12 cellular contexts compared by ENCODE assay signal in the genomic region with DNA sequence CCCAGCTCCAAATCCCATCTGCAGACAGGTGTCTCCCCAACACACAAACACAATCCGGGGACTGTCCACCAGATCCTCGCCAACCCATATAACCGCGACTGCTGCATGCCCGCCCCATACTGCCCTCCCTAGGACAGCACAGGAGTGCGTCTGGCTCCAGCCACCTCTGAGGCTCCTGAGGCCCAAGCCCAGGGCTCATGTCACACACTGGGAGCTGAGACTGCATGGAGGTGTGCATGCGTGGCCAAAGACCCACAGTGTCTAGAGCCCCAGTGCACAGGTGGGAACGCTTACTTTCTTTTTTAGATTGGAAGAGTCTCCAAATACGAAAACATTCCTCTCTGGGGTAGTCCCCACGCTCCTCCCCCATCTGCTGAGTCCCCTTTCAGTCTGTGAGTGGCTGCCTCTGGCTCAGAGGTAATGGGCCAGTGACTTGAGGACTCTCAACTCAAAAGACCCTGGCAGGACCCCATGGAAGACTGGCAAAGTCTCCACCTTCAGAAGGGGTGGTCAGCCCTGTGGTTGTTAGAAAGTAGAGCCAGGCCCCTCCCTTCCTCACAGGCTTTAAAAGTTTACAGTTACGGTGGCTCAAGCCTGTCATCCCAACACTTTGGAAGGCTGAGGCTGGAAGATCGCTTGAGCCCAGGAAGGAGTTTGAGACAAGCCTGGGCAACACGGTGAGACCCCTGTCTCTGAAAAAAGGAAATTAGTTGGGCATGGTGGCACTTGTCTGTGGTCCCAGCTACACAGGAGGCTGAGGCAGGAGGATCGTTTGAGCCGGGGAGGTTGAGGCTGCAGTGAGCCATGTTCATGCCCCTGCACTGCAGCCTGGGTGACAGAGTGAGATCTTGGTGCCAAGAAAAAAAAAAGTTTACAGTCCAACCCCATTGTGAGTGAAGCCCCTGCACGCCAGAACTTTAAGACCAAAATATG. TPM values are rescaled to one million over a fixed set of nuclear protein-coding genes. Genes with fewer than 3 reads are reported as not detected.
DNase-seq lines count a peak whose midpoint lies in the region; ATAC-seq and TF ChIP-seq lines count a peak whose summit lies in the region.
"Had no signal": no experiment of that assay in that cellular context is flagged by ENCODE, and none has a peak within 500 bp of the region (broad histone marks: within the 10 kb centered on the region; RNA-seq: fewer than 3 reads in every experiment).

No MANE protein-coding gene starts in this region.

- no peaks in the 10 kb centered on the region for H3K9me3 ChIP-seq in breast epithelium
- H3K9me3 ChIP-seq: BLaER1 had no signal

- POLR2A ChIA-PET in MCF 10A (lab: Yijun Ruan, JAX): interaction anchor here (6.1 kb wide), 1 partner anchor 168 kb away, joined by 64 read pairs; a partner anchor contains a TSS

- peak overlapping the region; percentile 95 to 97 for H3K27ac ChIP-seq in breast epithelium
- H3K27ac ChIP-seq: BLaER1 had no signal

- peaks cover 7 to 29% of the 10 kb centered on the region in 2 donors for H3K4me1 ChIP-seq in breast epithelium

- H3K4me1 Mint-ChIP-seq in MCF 10A (ENCODE audit: insufficient read depth, unreplicated experiment): no peaks in the 10 kb centered on the region
- peaks cover 51% of the 10 kb centered on the region for H3K4me1 Mint-ChIP-seq in central memory CD8-positive, alpha-beta T cell
- peaks cover 10% of the 10 kb centered on the region for H3K4me1 Mint-ChIP-seq in nephron
- peaks cover 10% of the 10 kb centered on the region for H3K4me1 Mint-ChIP-seq in type B pancreatic cell (ENCODE audit: unreplicated experiment)

- intact Hi-C loops in breast epithelium (cut with DNase I; ENCODE audit: low total_unique reads) (no loop called here), MCF 10A (cut with micrococcal nuclease) (no loop called here)

- peak overlapping the region in 2 of 3 donors; percentile 86 to 88 for H3K4me3 ChIP-seq in breast epithelium
- H3K4me3 ChIP-seq: BLaER1 had no signal

- CTCF ChIA-PET in MCF 10A (lab: Yijun Ruan, JAX): interaction anchor here (0.6 to 2.0 kb wide), 6 partner anchors 134 to 1519 kb away, joined by 3 to 7 read pairs (median 4); a partner anchor contains a TSS

- peaks cover 22% of the 10 kb centered on the region for H3K27me3 Mint-ChIP-seq in MCF 10A (ENCODE audit: insufficient read depth, unreplicated experiment)
- H3K27me3 Mint-ChIP-seq in central memory CD8-positive, alpha-beta T cell: peaks cover 17% of the 10 kb centered on the region
- peaks cover 36% of the 10 kb centered on the region for H3K27me3 Mint-ChIP-seq in nephron (ENCODE audit: low read depth)
- H3K27me3 Mint-ChIP-seq in type B pancreatic cell: peaks cover 19% of the 10 kb centered on the region

- H3K4me3 Mint-ChIP-seq in MCF 10A (ENCODE audit: unreplicated experiment) (no peak overlapping the region), nephron (peak overlapping the region; percentile 68 to 85 (median 74)), type B pancreatic cell (peak overlapping the region; percentile 79)
- peak overlapping the region; percentile 95 for H3K4me3 Mint-ChIP-seq in central memory CD8-positive, alpha-beta T cell

- no peak for TF ChIP-seq POLR2A in breast epithelium (IDR thresholded peaks at IDR 0.05)

- no peaks in the 10 kb centered on the region for H3K9me3 Mint-ChIP-seq in MCF 10A (ENCODE audit: unreplicated experiment)
- no peaks in the 10 kb centered on the region for H3K9me3 Mint-ChIP-seq in central memory CD8-positive, alpha-beta T cell
- H3K9me3 Mint-ChIP-seq in nephron: no peaks in the 10 kb centered on the region
- H3K9me3 Mint-ChIP-seq in type B pancreatic cell: no peaks in the 10 kb centered on the region

- DNase-seq in breast epithelium (ENCODE audit: low spot score in 2 of 2) (no peak), MCF 10A (ENCODE audit: unreplicated experiment) (no peak), type B pancreatic cell (ENCODE audit: extremely low spot score, unreplicated experiment) (no peak), NCI-H774 (lab: John Stamatoyannopoulos, UW) (no peak), DMS79 (lab: John Stamatoyannopoulos, UW) (no peak), activated gamma-delta T cell (lab: John Stamatoyannopoulos, UW) (no peak)
- no peak for DNase-seq in central memory CD8-positive, alpha-beta T cell (ENCODE audit: low spot score in 2 of 2)
- DNase-seq: mammary epithelial cell; stimulated activated CD4-positive, alpha-beta T cell treated with anti-CD3 and anti-CD28 coated beads, Interleukin-4, amount 100 ng/mL, for 24 hours had no signal

- H3K36me3 Mint-ChIP-seq in MCF 10A (ENCODE audit: insufficient read depth, unreplicated experiment): no peaks in the 10 kb centered on the region
- peaks cover 7% of the 10 kb centered on the region for H3K36me3 Mint-ChIP-seq in central memory CD8-positive, alpha-beta T cell (ENCODE audit: insufficient read depth)
- H3K36me3 Mint-ChIP-seq in nephron (ENCODE audit: low read depth): no peaks in the 10 kb centered on the region
- H3K36me3 Mint-ChIP-seq in type B pancreatic cell: no peaks in the 10 kb centered on the region

- no peak overlapping the region for H3K27ac Mint-ChIP-seq in MCF 10A (ENCODE audit: low read depth, unreplicated experiment)
- H3K27ac Mint-ChIP-seq in central memory CD8-positive, alpha-beta T cell (ENCODE audit: low read depth): peak overlapping the region; percentile 83
- H3K27ac Mint-ChIP-seq in nephron: peak overlapping the region in 2 of 3 experiments; percentile 50 to 65
- H3K27ac Mint-ChIP-seq in type B pancreatic cell: peak overlapping the region; percentile 49

- BruUV-seq in MCF 10A (replicated peaks; lab: Mats Ljungman, UMichigan): no TSS peak

- no peaks in the 10 kb centered on the region for H3K36me3 ChIP-seq in breast epithelium

- ATAC-seq in central memory CD8-positive, alpha-beta T cell (replicated peaks; ENCODE audit: extremely low read depth, poor library complexity, severe bottlenecking): no peak

- H3K27me3 ChIP-seq in breast epithelium: no peaks in the 10 kb centered on the region

- TF ChIP-seq CTCF in breast epithelium (IDR thresholded peaks at IDR 0.05): no peak
- no peak for TF ChIP-seq CTCF in MCF 10A (IDR thresholded peaks at IDR 0.05; ENCODE audit: unreplicated experiment)
- TF ChIP-seq CTCF in nephron (IDR thresholded peaks at IDR 0.05; ENCODE audit: unreplicated experiment in 3 of 3): no peak
- no peak for TF ChIP-seq CTCF in type B pancreatic cell (conservative IDR thresholded peaks at IDR 0.05)

RNA-seq across cellular contexts. Expression of a gene that starts 2.3 kb away (rescaled TPM):
- total RNA-seq in breast epithelium: 10 to 100 TPM; 57.1 to 71.9 (median 71.1) TPM
- total RNA-seq in MCF 10A (2022): 5.3 and 6.2 TPM in 2 replicates
- 4.8 and 5.0 TPM in 2 replicates for total RNA-seq in type B pancreatic cell (ENCODE audit: low replicate concordance)

RNA-seq across cellular contexts. Expression of a gene that starts 53.1 kb away (rescaled TPM):
- total RNA-seq in breast epithelium (under 1 TPM in 1 of 3 donors, not detected in 2; 0.32 TPM), MCF 10A (2022) (0.86 and 1.2 TPM in 2 replicates), type B pancreatic cell (ENCODE audit: low replicate concordance) (0.63 and 1.1 TPM in 2 replicates)
- total RNA-seq: M059J had no signal
